Comparison of ENCODE assay signal across 23 cellular contexts in genomic region chr1:98939471-98939870, GRCh38.
"Had no signal": no experiment of that assay in that cellular context is flagged by ENCODE, and none has a peak within 500 bp of the region (broad histone marks: within the 10 kb centered on the region; RNA-seq: fewer than 3 reads in every experiment).

No MANE protein-coding gene starts in this region.

- H3K4me3 ChIP-seq: MG63, PC-9, Peyer's patch, SJCRH30 had no signal

- DNase-seq: IMR-90, Karpas-422, KG1, MG63, NCI-H1092, NCI-H1105 treated with DMSO at 0.1 percent for 48 hours, NCI-H1417 treated with DMSO at 0.1 percent for 48 hours, NCI-H146, NCI-H187 treated with DMSO at 0.1 percent for 48 hours, NCI-H2029 treated with DMSO at 0.1 percent for 48 hours, NCI-H2171 treated with DMSO at 0.1 percent for 48 hours, NCI-H345, NCI-H446 treated with DMSO at 0.1 percent for 48 hours, NCI-H510A treated with DMSO at 0.1 percent for 48 hours, NCI-H526, NCI-H82, PC-9, Peyer's patch, SHP77 treated with DMSO at 0.1 percent for 48 hours, SJCRH30, T-helper 1 cell had no signal

- H3K27ac ChIP-seq: PC-9, Peyer's patch, SJCRH30 had no signal

- H2AFZ ChIP-seq: PC-9 had no signal

- ATAC-seq: Right ventricle myocardium inferior, SK-N-SH treated with all-trans-retinoic acid at 6 μM for 48 hours had no signal

- H3K9me3 ChIP-seq: MG63, Peyer's patch, SJCRH30 had no signal

- H3K4me1 ChIP-seq: Peyer's patch, SJCRH30 had no signal

- H3K27me3 ChIP-seq: MG63, Peyer's patch, SJCRH30 had no signal

- H3K36me3 ChIP-seq: MG63, Peyer's patch, SJCRH30 had no signal

- H3K4me2 ChIP-seq: PC-9 had no signal
